1 cellular context compared by ENCODE assay signal in genomic region chr4:71602271-71602890, GRCh38.
TF ChIP-seq lines count a peak whose summit lies in the region.

No MANE protein-coding gene starts in this region.

TF ChIP-seq in IMR-90, 13 proteins besides CTCF, POLR2A, EP300 and RAD21 (continued from another document):
- TF ChIP-seq USF2 (IDR thresholded peaks at IDR 0.05; ENCODE audit: low read depth, low read length) = no peak
